In the genomic region with DNA sequence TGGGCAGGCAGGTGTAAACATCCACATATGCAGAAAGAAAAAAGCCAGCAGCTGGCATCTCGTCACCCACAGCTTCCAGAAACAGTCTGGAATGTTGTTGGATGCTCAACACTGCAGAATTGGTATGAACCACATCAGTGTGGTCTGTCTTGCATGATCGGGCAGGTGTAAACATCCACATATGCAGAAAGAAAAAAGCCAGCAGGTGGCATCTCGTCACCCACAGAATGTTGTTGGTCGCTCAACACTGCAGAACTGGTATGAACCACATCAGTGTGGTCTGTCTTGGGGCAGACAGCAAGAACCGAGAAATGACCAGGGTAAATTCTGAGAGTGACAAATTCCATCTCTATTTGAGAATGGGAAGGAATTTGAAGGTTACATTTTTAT, we compare ENCODE assay signal across 1 cellular context.
TF ChIP-seq lines count a peak whose summit lies in the region.

No MANE protein-coding gene starts in this region.

TF ChIP-seq in liver, 16 proteins besides CTCF, POLR2A, EP300 and RAD21 (continued from another document):
- TF ChIP-seq MAX (IDR thresholded peaks at IDR 0.05), result no peak
